15 cellular contexts compared by ENCODE assay signal in the genomic region with DNA sequence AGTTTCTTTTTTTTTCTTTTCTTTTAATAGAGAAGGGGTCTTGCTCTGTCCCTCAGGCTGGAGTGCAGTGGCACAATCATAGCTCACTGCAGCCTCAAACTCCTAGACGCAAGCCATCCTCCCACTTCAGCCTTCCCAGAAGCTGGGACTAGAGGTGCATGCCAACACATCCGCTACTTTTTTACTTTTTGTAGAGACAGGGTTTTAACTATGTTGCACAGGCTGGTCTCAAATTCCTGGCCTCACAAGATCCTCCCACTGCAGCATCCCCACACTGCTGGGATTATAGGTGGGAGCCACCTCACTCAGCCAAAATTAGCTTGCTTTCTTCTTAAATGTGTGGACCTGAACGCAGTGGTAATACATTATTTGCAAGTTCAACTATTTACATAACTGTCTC.
DNase-seq lines count a peak whose midpoint lies in the region; ATAC-seq, FAIRE-seq and TF ChIP-seq lines count a peak whose summit lies in the region.
"Had no signal": no experiment of that assay in that cellular context is flagged by ENCODE, and none has a peak within 500 bp of the region (broad histone marks: within the 10 kb centered on the region; RNA-seq: fewer than 3 reads in every experiment).

No MANE protein-coding gene starts in this region.

- no peak for DNase-seq in left ventricle myocardium inferior
- no peak for DNase-seq in right cardiac atrium
- no peak for DNase-seq in activated T-helper 1 cell treated with anti-CD3 and anti-CD28 coated beads, Interleukin-12 subunit alpha, Interleukin-12 subunit beta, Interleukin-2, Interleukin-4 antibody, amounts not matched to agents 30 ng/mL and 10 ng/mL and 1 ng/mL, durations not matched to agents 14 hours and 24 hours and 36 hours (ENCODE audit: low spot score)
- DNase-seq in natural killer cell treated with Interleukin-12 subunit alpha and Interleukin-12 subunit beta and Interleukin-15 and Interleukin-18, amount 100 ng/mL, for 72 hours (ENCODE audit: low spot score), result no peak
- no peak for DNase-seq in stimulated activated CD4-positive, alpha-beta T cell treated with anti-CD3 and anti-CD28 coated beads, Interleukin-4, amount 100 ng/mL, for 4 hours
- no peak for DNase-seq in GM12892 (ENCODE audit: insufficient read length)
- DNase-seq in sigmoid colon, result no peak
- no peak for DNase-seq in activated gamma-delta T cell treated with Interleukin-2 at 50 U/mL for 16 hours
- DNase-seq: DMS79 treated with DMSO at 0.1 percent for 48 hours, heart right ventricle, left ventricle myocardium superior, NCI-H2081, NCI-H82, Right ventricle myocardium superior had no signal

- intact Hi-C loops in left ventricle myocardium inferior (cut with micrococcal nuclease), result no loop called here
- intact Hi-C loops in right cardiac atrium (cut with DNase I), result loop anchor here (5.0 to 10.0 kb wide), 2 partner anchors 63 to 65 kb away; partner anchors contain the start of gene SERINC5 (in 3 of the 4)
- intact Hi-C loops in activated T-helper 1 cell treated with anti-CD3 and anti-CD28 coated beads, Interleukin-12 subunit alpha, Interleukin-12 subunit beta, Interleukin-2, Interleukin-4 antibody, amounts not matched to agents 30 ng/mL and 10 ng/mL and 1 ng/mL, durations not matched to agents 14 hours and 24 hours and 36 hours (cut with micrococcal nuclease), result loop anchor here (5.0 to 10.0 kb wide), 4 partner anchors 97 to 465 kb away; partner anchors contain the start of genes DHFR, MSH3 and ZFYVE16
- intact Hi-C loops in sigmoid colon (cut with DNase I), result no loop called here

- H3K27me3 ChIP-seq in left ventricle myocardium inferior (ENCODE audit: low read depth) (no peaks in the 10 kb centered on the region), right cardiac atrium (ENCODE audit: control insufficient read depth, insufficient read depth) (no peaks in the 10 kb centered on the region), sigmoid colon (no peaks in the 10 kb centered on the region)
- H3K27me3 ChIP-seq: heart right ventricle had no signal

- H3K27me3 Mint-ChIP-seq in activated T-helper 1 cell treated with anti-CD3 and anti-CD28 coated beads, Interleukin-12 subunit alpha, Interleukin-12 subunit beta, Interleukin-2, Interleukin-4 antibody, amounts not matched to agents 30 ng/mL and 10 ng/mL and 1 ng/mL, durations not matched to agents 14 hours and 24 hours and 36 hours (ENCODE audit: insufficient read depth), result no peaks in the 10 kb centered on the region
- H3K27me3 Mint-ChIP-seq in natural killer cell treated with Interleukin-12 subunit alpha and Interleukin-12 subunit beta and Interleukin-15 and Interleukin-18, amount 100 ng/mL, for 72 hours, result no peaks in the 10 kb centered on the region

- FAIRE-seq in GM12892 (lab: Jason Lieb, UNC), result no peak

- TF ChIP-seq POLR2A in GM12892 (IDR thresholded peaks at IDR 0.05; ENCODE audit: low read depth, low read length), result no peak
- TF ChIP-seq POLR2A in sigmoid colon (IDR thresholded peaks at IDR 0.05), result no peak

- no peak for TF ChIP-seq EP300 in sigmoid colon (IDR thresholded peaks at IDR 0.05)

- no peaks in the 10 kb centered on the region for H3K9me3 ChIP-seq in left ventricle myocardium inferior (replicated peaks)
- no peaks in the 10 kb centered on the region for H3K9me3 ChIP-seq in right cardiac atrium (ENCODE audit: control insufficient read depth, low read length)
- H3K9me3 ChIP-seq in sigmoid colon, result no peaks in the 10 kb centered on the region
- H3K9me3 ChIP-seq: heart right ventricle had no signal

- H3K36me3 ChIP-seq in left ventricle myocardium inferior, result no peaks in the 10 kb centered on the region
- no peaks in the 10 kb centered on the region for H3K36me3 ChIP-seq in sigmoid colon
- H3K36me3 ChIP-seq: heart right ventricle had no signal

- peak overlapping the region; percentile 85 for H3K4me3 Mint-ChIP-seq in activated T-helper 1 cell treated with anti-CD3 and anti-CD28 coated beads, Interleukin-12 subunit alpha, Interleukin-12 subunit beta, Interleukin-2, Interleukin-4 antibody, amounts not matched to agents 30 ng/mL and 10 ng/mL and 1 ng/mL, durations not matched to agents 14 hours and 24 hours and 36 hours
- peak overlapping the region; percentile 70 for H3K4me3 Mint-ChIP-seq in natural killer cell treated with Interleukin-12 subunit alpha and Interleukin-12 subunit beta and Interleukin-15 and Interleukin-18, amount 100 ng/mL, for 72 hours

- ATAC-seq in right cardiac atrium, result no peak
- ATAC-seq in natural killer cell treated with Interleukin-12 subunit alpha and Interleukin-12 subunit beta and Interleukin-15 and Interleukin-18, amount 100 ng/mL, for 72 hours, result no peak
- ATAC-seq: heart right ventricle, left ventricle myocardium superior had no signal

- peak overlapping the region; percentile 93 for H3K27ac Mint-ChIP-seq in activated T-helper 1 cell treated with anti-CD3 and anti-CD28 coated beads, Interleukin-12 subunit alpha, Interleukin-12 subunit beta, Interleukin-2, Interleukin-4 antibody, amounts not matched to agents 30 ng/mL and 10 ng/mL and 1 ng/mL, durations not matched to agents 14 hours and 24 hours and 36 hours
- H3K27ac Mint-ChIP-seq in natural killer cell treated with Interleukin-12 subunit alpha and Interleukin-12 subunit beta and Interleukin-15 and Interleukin-18, amount 100 ng/mL, for 72 hours, result peak overlapping the region in 1 of 2 donors; percentile 85

- H3K27ac ChIP-seq in left ventricle myocardium inferior (replicated peaks), result peak overlapping the region; percentile 33
- H3K27ac ChIP-seq in right cardiac atrium (ENCODE audit: low read length), result no peak overlapping the region
- no peak overlapping the region for H3K27ac ChIP-seq in sigmoid colon

- peaks cover 59% of the 10 kb centered on the region for H3K4me1 ChIP-seq in left ventricle myocardium inferior
- peaks cover 21% of the 10 kb centered on the region for H3K4me1 ChIP-seq in right cardiac atrium (ENCODE audit: control insufficient read depth, insufficient read depth, low read length)
- H3K4me1 ChIP-seq in sigmoid colon, result peaks cover 0 to 45% (median 35%) of the 10 kb centered on the region in 4 donors

- no peak overlapping the region for H3K4me3 ChIP-seq in left ventricle myocardium inferior
- H3K4me3 ChIP-seq in right cardiac atrium (ENCODE audit: low read length), result no peak overlapping the region
- no peak overlapping the region for H3K4me3 ChIP-seq in sigmoid colon
- H3K4me3 ChIP-seq: smooth muscle cell had no signal

- no peaks in the 10 kb centered on the region for H3K9me3 Mint-ChIP-seq in activated T-helper 1 cell treated with anti-CD3 and anti-CD28 coated beads, Interleukin-12 subunit alpha, Interleukin-12 subunit beta, Interleukin-2, Interleukin-4 antibody, amounts not matched to agents 30 ng/mL and 10 ng/mL and 1 ng/mL, durations not matched to agents 14 hours and 24 hours and 36 hours
- H3K9me3 Mint-ChIP-seq in natural killer cell treated with Interleukin-12 subunit alpha and Interleukin-12 subunit beta and Interleukin-15 and Interleukin-18, amount 100 ng/mL, for 72 hours, result no peaks in the 10 kb centered on the region

- peaks cover 92% of the 10 kb centered on the region for H3K4me1 Mint-ChIP-seq in activated T-helper 1 cell treated with anti-CD3 and anti-CD28 coated beads, Interleukin-12 subunit alpha, Interleukin-12 subunit beta, Interleukin-2, Interleukin-4 antibody, amounts not matched to agents 30 ng/mL and 10 ng/mL and 1 ng/mL, durations not matched to agents 14 hours and 24 hours and 36 hours (ENCODE audit: low read depth)
- H3K4me1 Mint-ChIP-seq in natural killer cell treated with Interleukin-12 subunit alpha and Interleukin-12 subunit beta and Interleukin-15 and Interleukin-18, amount 100 ng/mL, for 72 hours (ENCODE audit: low read depth in 2 of 2), result peaks cover 39 to 53% of the 10 kb centered on the region in 2 donors

- TF ChIP-seq CTCF in left ventricle myocardium inferior (IDR thresholded peaks at IDR 0.05; ENCODE audit: borderline replicate concordance) (no peak), sigmoid colon (IDR thresholded peaks at IDR 0.05) (no peak)

- H3K36me3 Mint-ChIP-seq in activated T-helper 1 cell treated with anti-CD3 and anti-CD28 coated beads, Interleukin-12 subunit alpha, Interleukin-12 subunit beta, Interleukin-2, Interleukin-4 antibody, amounts not matched to agents 30 ng/mL and 10 ng/mL and 1 ng/mL, durations not matched to agents 14 hours and 24 hours and 36 hours (ENCODE audit: low read depth), result peaks cover 6% of the 10 kb centered on the region
- no peaks in the 10 kb centered on the region for H3K36me3 Mint-ChIP-seq in natural killer cell treated with Interleukin-12 subunit alpha and Interleukin-12 subunit beta and Interleukin-15 and Interleukin-18, amount 100 ng/mL, for 72 hours

- 64% methylated on average over 3 of the region's 3 CpGs for WGBS in right cardiac atrium
- 61 to 69% methylated on average over 3 of the region's 3 CpGs for WGBS in sigmoid colon, 2 donors

Comparison
In these comparisons a context has a peak if more than half of its experiments do, and no peak if none do; other contexts are left out.
1. intact Hi-C loops: an anchor here in right cardiac atrium (5.0 to 10.0 kb wide) and activated T-helper 1 cell treated with anti-CD3 and anti-CD28 coated beads, Interleukin-12 subunit alpha, Interleukin-12 subunit beta, Interleukin-2, Interleukin-4 antibody, amounts not matched to agents 30 ng/mL and 10 ng/mL and 1 ng/mL, durations not matched to agents 14 hours and 24 hours and 36 hours (5.0 to 10.0 kb wide); none called in left ventricle myocardium inferior and sigmoid colon.